Comparison of ENCODE assay signal across 33 cellular contexts in genomic region chr2:54139210-54139609, GRCh38.
"Had no signal": no experiment of that assay in that cellular context is flagged by ENCODE, and none has a peak within 500 bp of the region (broad histone marks: within the 10 kb centered on the region; RNA-seq: fewer than 3 reads in every experiment).

No MANE protein-coding gene starts in this region.

- H3K4me3 ChIP-seq: ascending aorta, breast epithelium, cardiac muscle cell, colonic mucosa, esophagus squamous epithelium, gastroesophageal sphincter had no signal

- H3K27ac ChIP-seq: ascending aorta, breast epithelium, cardiac muscle cell, colonic mucosa, epithelial cell of prostate, esophagus squamous epithelium, gastroesophageal sphincter, WERI-Rb-1 had no signal

- FAIRE-seq: endometrium, endothelial cell of umbilical vein had no signal

- H3K36me3 ChIP-seq: ascending aorta, breast epithelium, cardiac muscle cell, colonic mucosa, WERI-Rb-1 had no signal

- H3K4me1 Mint-ChIP-seq: activated B cell treated with CpG ODN at 0.5 μM for 24 hours; activated naive CD4-positive, alpha-beta T cell treated with anti-CD3 and anti-CD28 coated beads, Interleukin-2, amount 10 ng/mL, durations not matched to agents 7 days and 5 days; activated naive CD8-positive, alpha-beta T cell treated with anti-CD3 and anti-CD28 coated beads, Interleukin-2, amount 10 ng/mL, durations not matched to agents 7 days and 5 days; brain had no signal

- H3K4me3 Mint-ChIP-seq: activated B cell treated with CpG ODN at 0.5 μM for 24 hours; activated naive CD4-positive, alpha-beta T cell treated with anti-CD3 and anti-CD28 coated beads, Interleukin-2, amount 10 ng/mL, durations not matched to agents 7 days and 5 days; activated naive CD8-positive, alpha-beta T cell treated with anti-CD3 and anti-CD28 coated beads, Interleukin-2, amount 10 ng/mL, durations not matched to agents 7 days and 5 days; activated T-cell treated with anti-CD3 and anti-CD28 coated beads, Interleukin-2, amount 50 U/mL, for 24 hours; activated T-cell treated with anti-CD3 and anti-CD28 coated beads, Interleukin-2, amount 50 U/mL, for 72 hours; brain; T-helper 17 cell; T-helper 2 cell treated with Interferon-gamma antibody and Interleukin-4, amounts not matched to agents 5 μg/mL and 100 μg/mL, for 36 hours had no signal

- H3K9me3 Mint-ChIP-seq: activated naive CD4-positive, alpha-beta T cell treated with anti-CD3 and anti-CD28 coated beads, Interleukin-2, amount 10 ng/mL, durations not matched to agents 7 days and 5 days; activated naive CD4-positive, alpha-beta T cell treated with anti-CD3 and anti-CD28 coated beads, Interleukin-2, amount 50 U/mL, for 72 hours; activated T-cell treated with anti-CD3 and anti-CD28 coated beads, Interleukin-2, amount 50 U/mL, for 24 hours; activated T-cell treated with anti-CD3 and anti-CD28 coated beads, Interleukin-2, amount 50 U/mL, for 72 hours; T-helper 2 cell treated with Interferon-gamma antibody and Interleukin-4, amounts not matched to agents 5 μg/mL and 100 μg/mL, for 36 hours had no signal

- DNase-seq: activated B cell treated with CpG ODN at 0.5 μM for 24 hours; activated CD4-positive, alpha-beta T cell treated with anti-CD3 and anti-CD28 coated beads for 48 hours; activated CD4-positive, alpha-beta T cell treated with anti-CD3 and anti-CD28 coated beads, Interleukin-2, amount 50 U/mL, for 1 hour; activated CD4-positive, alpha-beta T cell treated with anti-CD3 and anti-CD28 coated beads, Interleukin-2, amount 50 U/mL, for 48 hours; activated CD8-positive, alpha-beta memory T cell treated with anti-CD3 and anti-CD28 coated beads, Interleukin-2, amount 50 U/mL, for 48 hours; activated gamma-delta T cell; activated naive CD4-positive, alpha-beta T cell; activated naive CD4-positive, alpha-beta T cell treated with anti-CD3 and anti-CD28 coated beads, Interleukin-2, amount 10 ng/mL, durations not matched to agents 7 days and 5 days; activated naive CD8-positive, alpha-beta T cell treated with anti-CD3 and anti-CD28 coated beads, Interleukin-2, amount 10 ng/mL, durations not matched to agents 7 days and 5 days; activated T-cell treated with anti-CD3 and anti-CD28 coated beads for 4 hours; activated T-cell treated with anti-CD3 and anti-CD28 coated beads, Interleukin-2, amount 50 U/mL, for 24 hours; activated T-cell treated with anti-CD3 and anti-CD28 coated beads, Interleukin-2, amount 50 U/mL, for 72 hours; central memory CD4-positive, alpha-beta T cell; cerebellar nuclear complex; colonic mucosa; effector CD8-positive, alpha-beta T cell; esophagus squamous epithelium; foreskin melanocyte; hippocampal formation; T-helper 17 cell; T1000; WERI-Rb-1 had no signal

- H3K36me3 Mint-ChIP-seq: activated naive CD4-positive, alpha-beta T cell treated with anti-CD3 and anti-CD28 coated beads, Interleukin-2, amount 50 U/mL, for 72 hours had no signal

- H3K27me3 Mint-ChIP-seq: activated B cell treated with CpG ODN at 0.5 μM for 24 hours; activated naive CD4-positive, alpha-beta T cell treated with anti-CD3 and anti-CD28 coated beads, Interleukin-2, amount 10 ng/mL, durations not matched to agents 7 days and 5 days; activated naive CD8-positive, alpha-beta T cell treated with anti-CD3 and anti-CD28 coated beads, Interleukin-2, amount 10 ng/mL, durations not matched to agents 7 days and 5 days; activated T-cell treated with anti-CD3 and anti-CD28 coated beads, Interleukin-2, amount 50 U/mL, for 24 hours; T-helper 17 cell had no signal

- H3K4me1 ChIP-seq: ascending aorta, breast epithelium, colonic mucosa, esophagus squamous epithelium, gastroesophageal sphincter had no signal

- H3K9me3 ChIP-seq: ascending aorta, breast epithelium, colonic mucosa, esophagus squamous epithelium, gastroesophageal sphincter had no signal

- ATAC-seq: activated CD4-positive, CD25-positive, alpha-beta regulatory T cell treated with anti-CD3 and anti-CD28 coated beads, Interleukin-2, amount 50 U/mL, for 24 hours; activated naive CD4-positive, alpha-beta T cell treated with anti-CD3 and anti-CD28 coated beads, Interleukin-2, amount 50 U/mL, for 72 hours; activated T-cell treated with anti-CD3 and anti-CD28 coated beads, Interleukin-2, amount 50 U/mL, for 72 hours; gastroesophageal sphincter; T-helper 17 cell had no signal

- H3K27ac Mint-ChIP-seq: activated B cell treated with CpG ODN at 0.5 μM for 24 hours; activated naive CD4-positive, alpha-beta T cell treated with anti-CD3 and anti-CD28 coated beads, Interleukin-2, amount 10 ng/mL, durations not matched to agents 7 days and 5 days; activated naive CD4-positive, alpha-beta T cell treated with anti-CD3 and anti-CD28 coated beads, Interleukin-2, amount 50 U/mL, for 72 hours; activated naive CD8-positive, alpha-beta T cell treated with anti-CD3 and anti-CD28 coated beads, Interleukin-2, amount 10 ng/mL, durations not matched to agents 7 days and 5 days; activated T-cell treated with anti-CD3 and anti-CD28 coated beads, Interleukin-2, amount 50 U/mL, for 24 hours; activated T-cell treated with anti-CD3 and anti-CD28 coated beads, Interleukin-2, amount 50 U/mL, for 72 hours; T-helper 17 cell; T-helper 2 cell treated with Interferon-gamma antibody and Interleukin-4, amounts not matched to agents 5 μg/mL and 100 μg/mL, for 36 hours had no signal

- H3K27me3 ChIP-seq: ascending aorta, breast epithelium, cardiac muscle cell, colonic mucosa, esophagus squamous epithelium, gastroesophageal sphincter had no signal
